In the genomic region with DNA sequence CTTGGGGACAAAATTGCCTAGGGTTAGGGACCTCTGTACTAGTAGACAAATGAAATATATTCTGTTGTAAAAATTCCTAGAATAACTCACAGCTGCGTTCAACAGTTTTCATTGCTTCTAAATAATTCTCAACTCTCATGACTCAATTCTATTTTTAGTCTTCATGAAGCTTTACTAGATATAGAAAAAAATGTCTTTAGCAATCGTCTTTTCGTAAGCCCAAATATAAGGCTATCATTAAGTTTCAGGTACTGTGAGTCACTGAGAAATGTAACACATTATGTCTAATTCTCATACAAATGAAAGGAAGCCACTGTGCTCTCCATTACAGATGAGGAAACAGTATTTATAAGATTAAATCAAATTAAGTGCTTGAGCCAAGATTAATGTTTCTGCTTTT, we compare ENCODE assay signal across 21 cellular contexts. TPM values are rescaled to one million over a fixed set of nuclear protein-coding genes. Genes with fewer than 3 reads are reported as not detected.
DNase-seq lines count a peak whose midpoint lies in the region; ATAC-seq and TF ChIP-seq lines count a peak whose summit lies in the region.
"Had no signal": no experiment of that assay in that cellular context is flagged by ENCODE, and none has a peak within 500 bp of the region (broad histone marks: within the 10 kb centered on the region; RNA-seq: fewer than 3 reads in every experiment).

No MANE protein-coding gene starts in this region.

- H3K9me3 ChIP-seq in sigmoid colon = no peaks in the 10 kb centered on the region
- H3K9me3 ChIP-seq: thyroid gland had no signal

- WGBS in sigmoid colon, 2 donors = 70 to 80% methylated on average over 3 of the region's 3 CpGs

- intact Hi-C loops in sigmoid colon (cut with DNase I) = no loop called here

- TF ChIP-seq CTCF in epithelial cell of esophagus (IDR thresholded peaks at IDR 0.05; ENCODE audit: insufficient read depth, low read depth, low read length, missing control alignments) (no peak), sigmoid colon (IDR thresholded peaks at IDR 0.05) (no peak)

- H3K4me1 ChIP-seq in sigmoid colon = peaks cover 0 to 39% (median 32%) of the 10 kb centered on the region in 4 donors
- H3K4me1 ChIP-seq: thyroid gland had no signal

- TF ChIP-seq POLR2A in sigmoid colon (IDR thresholded peaks at IDR 0.05) = no peak

- DNase-seq in COLO829 (ENCODE audit: low spot score) (peak; percentile 3), M059J (ENCODE audit: low read depth) (peak; percentile 70), epithelial cell of esophagus (ENCODE audit: low read depth) (peak; percentile 42), sigmoid colon (no peak), SHP77 (lab: John Stamatoyannopoulos, UW) (no peak), HuH-7 (ENCODE audit: low spot score) (no peak)
- no peak for DNase-seq in activated naive CD4-positive, alpha-beta T cell (lab: John Stamatoyannopoulos, UW)
- DNase-seq: activated naive CD8-positive, alpha-beta T cell treated with anti-CD3 and anti-CD28 coated beads, Interleukin-2, amount 50 U/mL, for 24 hours; Calu3; GDM1; glutamatergic neuron; H9; NCI-H187; NCI-H446 treated with DMSO at 0.1 percent for 48 hours; thyroid gland had no signal

- peak overlapping the region in 3 of 4 donors; percentile 7 to 69 (median 66) for H3K27ac ChIP-seq in sigmoid colon
- H3K27ac ChIP-seq: thyroid gland had no signal

- H3K27me3 ChIP-seq in sigmoid colon = no peaks in the 10 kb centered on the region
- H3K27me3 ChIP-seq: thyroid gland had no signal

- no peak for ATAC-seq in HG03521 (IDR thresholded peaks at IDR 0.05; ENCODE audit: unreplicated experiment)
- ATAC-seq: activated naive CD8-positive, alpha-beta T cell treated with anti-CD3 and anti-CD28 coated beads, Interleukin-2, amount 50 U/mL, for 24 hours; activated T-helper 17 cell treated with anti-CD3 and anti-CD28 coated beads, Interleukin-2, amount 50 U/mL, for 72 hours; left lobe of liver; stimulated activated memory B cell treated with anti-CD40 and anti-IgM and Interleukin-4, amounts not matched to agents 10 μg/mL and 1 μg/mL and 100 μg/mL, for 72 hours had no signal

- no peaks in the 10 kb centered on the region for H3K36me3 ChIP-seq in sigmoid colon
- H3K36me3 ChIP-seq: thyroid gland had no signal

- no peak for TF ChIP-seq EP300 in sigmoid colon (IDR thresholded peaks at IDR 0.05)

- H3K4me3 ChIP-seq in epithelial cell of esophagus (ENCODE audit: low read length) = no peak overlapping the region
- H3K4me3 ChIP-seq in sigmoid colon = no peak overlapping the region
- H3K4me3 ChIP-seq: thyroid gland had no signal

RNA-seq across cellular contexts. Expression of gene MMP12, which starts 6.4 kb away (rescaled TPM):
- total RNA-seq in M059J (2014; rRNA removed; shearing (Covaris generic)) = 4.0 and 4.6 TPM in 2 replicates
- 1 to 10 TPM in 1 of 4 donors, not detected in 3; 1.8 TPM for total RNA-seq in sigmoid colon
- polyA plus RNA-seq in sigmoid colon = 100 to 1,000 TPM in 1 of 3 donors, 10 to 100 TPM in 1, 1 to 10 TPM in 1; 2.4 to 209 (median 31.6) TPM
- total RNA-seq: Calu3, H9, left lobe of liver, thyroid gland had no signal
- polyA plus RNA-seq: IgD-negative memory B cell had no signal

RNA-seq across cellular contexts. Expression of gene MMP3, which starts 24.9 kb away (rescaled TPM):
- 126 and 136 TPM in 2 replicates for total RNA-seq in M059J (2014; rRNA removed; shearing (Covaris generic))
- total RNA-seq in sigmoid colon = 10 to 100 TPM in 2 of 4 donors, under 1 TPM in 1, not detected in 1; 0.36 to 28.5 (median 25.3) TPM
- 1 to 10 TPM in 2 of 3 donors, not detected in 1; 1.3 to 2.8 TPM for polyA plus RNA-seq in sigmoid colon
- total RNA-seq: activated T-helper 17 cell treated with anti-CD3 and anti-CD28 coated beads, Interleukin-2, amount 50 U/mL, for 72 hours; Calu3; H9; left lobe of liver; renal cortical epithelial cell had no signal
- polyA plus RNA-seq: IgD-negative memory B cell had no signal

Comparison
In these comparisons a context has a peak if more than half of its experiments do, and no peak if none do; other contexts are left out.
1. DNase-seq: peak in COLO829 (single experiment), M059J (single experiment) and epithelial cell of esophagus (single experiment); none in sigmoid colon (single experiment), SHP77 (0 of 2), HuH-7 (single experiment) and activated naive CD4-positive, alpha-beta T cell (0 of 4).